15 cellular contexts compared by ENCODE assay signal in genomic region chr11:120523196-120523595, GRCh38. TPM values are rescaled to one million over a fixed set of nuclear protein-coding genes. Genes with fewer than 3 reads are reported as not detected.
DNase-seq lines count a peak whose midpoint lies in the region.
"Had no signal": no experiment of that assay in that cellular context is flagged by ENCODE, and none has a peak within 500 bp of the region (broad histone marks: within the 10 kb centered on the region; RNA-seq: fewer than 3 reads in every experiment).

No MANE protein-coding gene starts in this region.

- no peak overlapping the region for H2BK15ac ChIP-seq in neuronal stem cell (ENCODE audit: low read length)

- H2AFZ ChIP-seq in neuronal stem cell (ENCODE audit: low read length) = peak overlapping the region; percentile 74

- H2AK5ac ChIP-seq in neuronal stem cell (ENCODE audit: low read depth, low read length) = no peak overlapping the region

- no peaks in the 10 kb centered on the region for H3K79me1 ChIP-seq in neuronal stem cell (ENCODE audit: low read depth, low read length)

- H3K4me3 ChIP-seq in neuronal stem cell (ENCODE audit: low read length in 2 of 2) = no peak overlapping the region
- H3K4me3 ChIP-seq: ovary, thoracic aorta had no signal

- H4K8ac ChIP-seq in neuronal stem cell (ENCODE audit: low read depth, low read length) = no peak overlapping the region

- H2BK12ac ChIP-seq in neuronal stem cell (ENCODE audit: low read length) = no peak overlapping the region

- H3K9ac ChIP-seq in neuronal stem cell (ENCODE audit: low read depth, low read length, poor library complexity) = peak overlapping the region; percentile 2

- H2BK120ac ChIP-seq in neuronal stem cell (ENCODE audit: low read depth, low read length) = no peak overlapping the region

- no peak overlapping the region for H3K4me2 ChIP-seq in neuronal stem cell (ENCODE audit: insufficient read depth, low read length, poor library complexity, severe bottlenecking)

- peak overlapping the region; percentile 67 for H3K18ac ChIP-seq in neuronal stem cell (ENCODE audit: low read length)

- peaks cover 10 to 13% of the 10 kb centered on the region in 2 donors for H3K4me1 ChIP-seq in neuronal stem cell (ENCODE audit: control insufficient read depth in 2 of 2, insufficient read depth in 1 of 2, low read depth in 1 of 2, low read length in 2 of 2)

- no peak overlapping the region for H3K4ac ChIP-seq in neuronal stem cell (ENCODE audit: low read length)

- H2BK5ac ChIP-seq in neuronal stem cell (ENCODE audit: low read length) = no peak overlapping the region

- DNase-seq in DMS53 treated with DMSO at 0.1 percent for 48 hours (lab: John Stamatoyannopoulos, UW; ENCODE audit: unreplicated experiment) (peak; percentile 41), NCI-H1105 (lab: John Stamatoyannopoulos, UW) (peak; percentile 43), SHP77 treated with DMSO at 0.1 percent for 48 hours (lab: John Stamatoyannopoulos, UW) (peak; percentile 52), neuronal stem cell (ENCODE audit: low spot score) (no peak), putamen (ENCODE audit: low spot score) (no peak), RKO (ENCODE audit: low spot score) (no peak)
- DNase-seq in NK-92 treated with Interleukin-12 subunit alpha and Interleukin-12 subunit beta, amount 100 ng/mL, for 24 hours (lab: John Stamatoyannopoulos, UW) = no peak
- DNase-seq: activated CD8-positive, alpha-beta memory T cell treated with anti-CD3 and anti-CD28 coated beads for 24 hours; DMS 273 treated with DMSO at 0.1 percent for 48 hours; hypothalamus; left colon; NCI-H1436; T-helper 2 cell had no signal

- H4K91ac ChIP-seq in neuronal stem cell (ENCODE audit: low read depth, low read length, poor library complexity) = no peak overlapping the region

- H3K23ac ChIP-seq in neuronal stem cell (ENCODE audit: low read depth, low read length, poor library complexity) = no peak overlapping the region

- no peak overlapping the region for H3K14ac ChIP-seq in neuronal stem cell (ENCODE audit: low read length)

- no CpG with 5 or more reads among the region's 12 CpGs for WGBS in neuronal stem cell (ENCODE audit: extremely low coverage in 2 of 2, insufficient read length in 2 of 2, insufficient replicate concordance in 1 of 2), 2 donors

- H3K27ac ChIP-seq in neuronal stem cell (replicated peaks; ENCODE audit: low read length) = no peak overlapping the region
- H3K27ac ChIP-seq: ovary, thoracic aorta had no signal

- no peaks in the 10 kb centered on the region for H3K36me3 ChIP-seq in neuronal stem cell (replicated peaks in 1 of 2; ENCODE audit: control insufficient read depth in 2 of 2, insufficient read depth in 2 of 2, low read length in 2 of 2)
- H3K36me3 ChIP-seq: ovary, thoracic aorta had no signal

- H3K27me3 ChIP-seq in neuronal stem cell (ENCODE audit: control insufficient read depth in 3 of 3, insufficient read depth in 3 of 3, low read depth in 1 of 3, low read length in 3 of 3) = no peaks in the 10 kb centered on the region
- H3K27me3 ChIP-seq: ovary had no signal

- no peaks in the 10 kb centered on the region for H3K9me3 ChIP-seq in neuronal stem cell (replicated peaks in 1 of 2; ENCODE audit: control insufficient read depth in 2 of 2, insufficient read depth in 1 of 2, low read depth in 1 of 2, low read length in 2 of 2)
- H3K9me3 ChIP-seq: ovary, thoracic aorta had no signal

RNA-seq across cellular contexts. Expression of gene GRIK4, which starts 11.6 kb away (rescaled TPM):
- polyA plus RNA-seq in neuronal stem cell (2013, experiment 1 of 2) = 0.66 TPM
- polyA plus RNA-seq in neuronal stem cell (2013, experiment 2 of 2) = 0.66 TPM

Comparison
In these comparisons a context has a peak if more than half of its experiments do, and no peak if none do; other contexts are left out.
1. DNase-seq: peak in DMS53 treated with DMSO at 0.1 percent for 48 hours (single experiment), NCI-H1105 (single experiment) and SHP77 treated with DMSO at 0.1 percent for 48 hours (single experiment); none in neuronal stem cell (single experiment), NK-92 treated with Interleukin-12 subunit alpha and Interleukin-12 subunit beta, amount 100 ng/mL, for 24 hours (single experiment), putamen (single experiment) and RKO (single experiment).